In genomic region chr22:25170426-25170980, GRCh38 we compare ENCODE assay signal across 27 cellular contexts. TPM values are rescaled to one million over a fixed set of nuclear protein-coding genes. Genes with fewer than 3 reads are reported as not detected.
A peak's percentile ranks its signal among the peaks of the same experiment; 100 is the strongest.
DNase-seq lines count a peak whose midpoint lies in the region; ATAC-seq, FAIRE-seq and TF ChIP-seq lines count a peak whose summit lies in the region.
"Had no signal": no experiment of that assay in that cellular context is flagged by ENCODE, and none has a peak within 500 bp of the region (broad histone marks: within the 10 kb centered on the region; RNA-seq: fewer than 3 reads in every experiment).

No MANE protein-coding gene starts in this region.

- H3K9me3 ChIP-seq in liver (ENCODE audit: control insufficient read depth in 4 of 4, low read length in 3 of 4) (no peaks in the 10 kb centered on the region), thyroid gland (no peaks in the 10 kb centered on the region), esophagus squamous epithelium (no peaks in the 10 kb centered on the region)
- H3K9me3 ChIP-seq: SJCRH30 had no signal

- H3K36me3 ChIP-seq in bronchial epithelial cell (ENCODE audit: control insufficient read depth, insufficient read depth, low read length) (peaks cover 9% of the 10 kb centered on the region), liver (ENCODE audit: control insufficient read depth in 4 of 4, insufficient read depth in 3 of 4, low read depth in 1 of 4, low read length in 3 of 4) (peaks cover 5 to 23% (median 16%) of the 10 kb centered on the region in 4 donors), thyroid gland (peaks cover 13 to 22% of the 10 kb centered on the region in 2 donors), esophagus squamous epithelium (peaks cover 7 to 53% (median 19%) of the 10 kb centered on the region in 3 donors)

- ATAC-seq in activated naive CD4-positive, alpha-beta T cell treated with anti-CD3 and anti-CD28 coated beads, Interleukin-2, amount 50 U/mL, for 72 hours: no peak
- ATAC-seq: PC-3, Right ventricle myocardium inferior had no signal

- peak overlapping the region; percentile 90 for H3K27ac ChIP-seq in liver (ENCODE audit: low read depth in 1 of 2, low read length in 2 of 2)
- H3K27ac ChIP-seq in thyroid gland: peak overlapping the region in 2 of 3 donors; percentile 34 to 62
- no peak overlapping the region for H3K27ac ChIP-seq in esophagus squamous epithelium
- H3K27ac ChIP-seq: SJCRH30 had no signal

- no peak for DNase-seq in activated naive CD4-positive, alpha-beta T cell treated with anti-CD3 and anti-CD28 coated beads, Interleukin-2, amount 50 U/mL, for 72 hours (ENCODE audit: low spot score in 2 of 2)
- DNase-seq in activated naive CD4-positive, alpha-beta T cell treated with anti-CD3 and anti-CD28 coated beads, Interleukin-2, amount 50 U/mL, for 16 hours: no peak
- DNase-seq in bronchial epithelial cell (ENCODE audit: low read depth): no peak
- DNase-seq in thyroid gland: peak; percentile 66 to 71
- DNase-seq in NCI-H510A treated with DMSO at 0.1 percent for 48 hours (lab: John Stamatoyannopoulos, UW): no peak
- no peak for DNase-seq in NCI-H1048 (lab: John Stamatoyannopoulos, UW)
- DNase-seq in esophagus squamous epithelium (lab: John Stamatoyannopoulos, UW): no peak
- DNase-seq: DMS153; DND-41; Karpas-422; NCI-H1105; NCI-H1436 treated with DMSO at 0.1 percent for 48 hours; NCI-H1930; NCI-H2107; NCI-H446; NCI-H526; NCI-H82; NK-92 treated with Interleukin-12 subunit alpha and Interleukin-12 subunit beta, amount 100 ng/mL, for 24 hours; PC-3; SJCRH30 had no signal

- H3K36me3 Mint-ChIP-seq in activated naive CD4-positive, alpha-beta T cell treated with anti-CD3 and anti-CD28 coated beads, Interleukin-2, amount 50 U/mL, for 72 hours: no peaks in the 10 kb centered on the region

- WGBS in liver: 58% methylated on average over 16 of the region's 16 CpGs
- WGBS in thyroid gland, 2 donors: 72 to 81% methylated on average over 12 to 16 of the region's 16 CpGs
- 89 to 98% methylated on average over 4 to 15 of the region's 16 CpGs for WGBS in esophagus squamous epithelium, 2 donors

- TF ChIP-seq CTCF in bronchial epithelial cell (IDR thresholded peaks at IDR 0.05; ENCODE audit: insufficient read depth, low read length, severe bottlenecking): no peak
- no peak for TF ChIP-seq CTCF in liver (IDR thresholded peaks at IDR 0.05; ENCODE audit: low read depth, low read length, missing input control)
- TF ChIP-seq CTCF in thyroid gland (IDR thresholded peaks at IDR 0.05): no peak
- TF ChIP-seq CTCF in esophagus squamous epithelium (IDR thresholded peaks at IDR 0.05): no peak

- no peaks in the 10 kb centered on the region for H3K9me3 Mint-ChIP-seq in activated naive CD4-positive, alpha-beta T cell treated with anti-CD3 and anti-CD28 coated beads, Interleukin-2, amount 50 U/mL, for 72 hours

- peak overlapping the region; percentile 17 to 76 for H3K27ac Mint-ChIP-seq in activated naive CD4-positive, alpha-beta T cell treated with anti-CD3 and anti-CD28 coated beads, Interleukin-2, amount 50 U/mL, for 72 hours

- no peak overlapping the region for H3K9ac ChIP-seq in liver (ENCODE audit: low read depth in 1 of 2, low read length in 2 of 2)

- H3K4me3 ChIP-seq in bronchial epithelial cell (ENCODE audit: low read depth, low read length) (no peak overlapping the region), liver (ENCODE audit: low read depth in 1 of 3, low read length in 3 of 3) (no peak overlapping the region), thyroid gland (replicated peaks in 1 of 3) (no peak overlapping the region), esophagus squamous epithelium (no peak overlapping the region)
- H3K4me3 ChIP-seq: SJCRH30 had no signal

- H3K27me3 ChIP-seq in bronchial epithelial cell (ENCODE audit: control insufficient read depth, insufficient read depth, low read length) (no peaks in the 10 kb centered on the region), liver (ENCODE audit: control insufficient read depth in 4 of 4, insufficient read depth in 4 of 4, low read length in 3 of 4) (no peaks in the 10 kb centered on the region), thyroid gland (no peaks in the 10 kb centered on the region), esophagus squamous epithelium (no peaks in the 10 kb centered on the region)
- H3K27me3 ChIP-seq: SJCRH30 had no signal

- peak; percentile 55 for FAIRE-seq in bronchial epithelial cell (lab: Jason Lieb, UNC)
- FAIRE-seq: GM12892, H54 had no signal

- H3K4me1 ChIP-seq in liver (ENCODE audit: control insufficient read depth in 4 of 4, insufficient read depth in 4 of 4, low read length in 3 of 4): peaks cover 22 to 55% (median 41%) of the 10 kb centered on the region in 4 donors
- H3K4me1 ChIP-seq in thyroid gland: peaks cover 3 to 20% of the 10 kb centered on the region in 2 donors
- H3K4me1 ChIP-seq in esophagus squamous epithelium: peaks cover 12 to 62% (median 21%) of the 10 kb centered on the region in 3 donors

- intact Hi-C loops in thyroid gland (cut with DNase I): loop anchor here (10.0 kb wide), 1 partner anchor 56 kb away; no protein-coding TSS in a partner anchor
- intact Hi-C loops in esophagus squamous epithelium (cut with DNase I): no loop called here

- TF ChIP-seq POLR2A in thyroid gland (IDR thresholded peaks at IDR 0.05) (no peak), esophagus squamous epithelium (IDR thresholded peaks at IDR 0.05) (no peak)

- TF ChIP-seq RAD21 in liver (IDR thresholded peaks at IDR 0.05): no peak

TF ChIP-seq in liver, 16 proteins besides CTCF, POLR2A, EP300 and RAD21:
- TF ChIP-seq YY1 (IDR thresholded peaks at IDR 0.05): no peak
- peak in 1 of 2 donors; percentile 41 for TF ChIP-seq RXRA (IDR thresholded peaks at IDR 0.05)
- no peak for TF ChIP-seq SP1 (IDR thresholded peaks at IDR 0.05)

RNA-seq across cellular contexts. Expression of gene CRYBB3, which starts 29.2 kb away (rescaled TPM):
- under 1 TPM in 1 of 2 donors, not detected in 1; 0.80 TPM for total RNA-seq in activated naive CD4-positive, alpha-beta T cell treated with anti-CD3 and anti-CD28 coated beads, Interleukin-2, amount 50 U/mL, for 72 hours
- total RNA-seq in bronchial epithelial cell (not detected in 2 replicates), liver (not detected), thyroid gland (not detected), esophagus squamous epithelium (not detected)
- under 1 TPM; 0.25 to 0.38 TPM for polyA plus RNA-seq in liver
- total RNA-seq: A172, Right ventricle myocardium inferior, SJCRH30 had no signal
- polyA plus RNA-seq: BJ had no signal

RNA-seq across cellular contexts. Expression of gene CRYBB2, which starts 48.9 kb away (rescaled TPM):
- not detected for total RNA-seq in activated naive CD4-positive, alpha-beta T cell treated with anti-CD3 and anti-CD28 coated beads, Interleukin-2, amount 50 U/mL, for 72 hours
- total RNA-seq in bronchial epithelial cell (not detected in 2 replicates), liver (under 1 TPM in 1 of 2 donors, not detected in 1; 0.08 TPM), thyroid gland (under 1 TPM in 1 of 4 donors, not detected in 3; 0.45 TPM), esophagus squamous epithelium (not detected)
- polyA plus RNA-seq in liver: under 1 TPM in 1 of 2 donors, not detected in 1; 0.10 TPM
- total RNA-seq: A172, HT-29, PC-3, Right ventricle myocardium inferior had no signal

Comparison
In these comparisons a context has a peak if more than half of its experiments do, and no peak if none do; other contexts are left out.
1. DNase-seq: peak in thyroid gland (2 of 2); none in activated naive CD4-positive, alpha-beta T cell treated with anti-CD3 and anti-CD28 coated beads, Interleukin-2, amount 50 U/mL, for 72 hours (0 of 2), activated naive CD4-positive, alpha-beta T cell treated with anti-CD3 and anti-CD28 coated beads, Interleukin-2, amount 50 U/mL, for 16 hours (single experiment), bronchial epithelial cell (single experiment), NCI-H510A treated with DMSO at 0.1 percent for 48 hours (single experiment), NCI-H1048 (single experiment) and esophagus squamous epithelium (single experiment).
2. H3K27ac ChIP-seq: peak in liver (2 of 2) and thyroid gland (2 of 3); none in esophagus squamous epithelium (0 of 4).